ENCODE assay signal across 15 cellular contexts in genomic region chr15:74227968-74228722, GRCh38. TPM values are rescaled to one million over a fixed set of nuclear protein-coding genes. Genes with fewer than 3 reads are reported as not detected.
DNase-seq lines count a peak whose midpoint lies in the region; ATAC-seq, FAIRE-seq and TF ChIP-seq lines count a peak whose summit lies in the region.
"Had no signal": no experiment of that assay in that cellular context is flagged by ENCODE, and none has a peak within 500 bp of the region (broad histone marks: within the 10 kb centered on the region; RNA-seq: fewer than 3 reads in every experiment).

No MANE protein-coding gene starts in this region.

- ATAC-seq in thoracic aorta (ENCODE audit: insufficient number of reproducible peaks, low FRiP score, low read depth), result no peak
- ATAC-seq: GM12878, PC-3 had no signal

- H3K4me1 ChIP-seq in thoracic aorta (ENCODE audit: control insufficient read depth in 1 of 2, low read depth in 2 of 2), result peaks cover 0 to 9% of the 10 kb centered on the region in 2 donors

- H3K9me3 ChIP-seq in thoracic aorta, result no peaks in the 10 kb centered on the region

- DNase-seq in NCI-H510A treated with DMSO at 0.1 percent for 48 hours (lab: John Stamatoyannopoulos, UW), result peak; percentile 55
- no peak for DNase-seq in NCI-H510A (lab: John Stamatoyannopoulos, UW)
- peak; percentile 42 for DNase-seq in RPMI8226
- no peak for DNase-seq in glutamatergic neuron
- no peak for DNase-seq in thoracic aorta (ENCODE audit: low spot score)
- no peak for DNase-seq in GM12891 (ENCODE audit: insufficient read length, low spot score)
- no peak for DNase-seq in NCI-H526 treated with DMSO at 0.1 percent for 48 hours (lab: John Stamatoyannopoulos, UW)
- DNase-seq in iPS-NIHi7 (ENCODE audit: extremely low spot score), result no peak
- DNase-seq: DMS53, kidney, MM.1S, PC-3 had no signal

- no peak for TF ChIP-seq POLR2A in GM12891 (IDR thresholded peaks at IDR 0.05; ENCODE audit: low read depth, low read length)

- peaks cover 27% of the 10 kb centered on the region for H3K9me3 Mint-ChIP-seq in glutamatergic neuron (ENCODE audit: unreplicated experiment)
- H3K9me3 Mint-ChIP-seq: central memory CD8-positive, alpha-beta T cell had no signal

- peaks cover 66% of the 10 kb centered on the region for H3K4me1 Mint-ChIP-seq in glutamatergic neuron (ENCODE audit: low read depth, unreplicated experiment)

- peaks cover 33% of the 10 kb centered on the region for H3K27me3 Mint-ChIP-seq in glutamatergic neuron (ENCODE audit: unreplicated experiment)

- no peak for FAIRE-seq in GM12891 (lab: Jason Lieb, UNC)
- FAIRE-seq: GM12878, kidney had no signal

- no peaks in the 10 kb centered on the region for H3K36me3 Mint-ChIP-seq in glutamatergic neuron (ENCODE audit: unreplicated experiment)

- no peak for TF ChIP-seq CTCF in glutamatergic neuron (IDR thresholded peaks at IDR 0.05; ENCODE audit: partially characterized antibody, unreplicated experiment)
- no peak for TF ChIP-seq CTCF in thoracic aorta (IDR thresholded peaks at IDR 0.05)

- no peak overlapping the region for H3K27ac ChIP-seq in thoracic aorta

- H3K36me3 ChIP-seq in thoracic aorta, result no peaks in the 10 kb centered on the region

- peak overlapping the region; percentile 61 for H3K4me3 Mint-ChIP-seq in glutamatergic neuron (ENCODE audit: unreplicated experiment)
- H3K4me3 Mint-ChIP-seq: central memory CD8-positive, alpha-beta T cell had no signal

- H3K27ac Mint-ChIP-seq in glutamatergic neuron (ENCODE audit: unreplicated experiment), result peak overlapping the region; percentile 77

- H3K4me3 ChIP-seq in thoracic aorta, result peak overlapping the region; percentile 10
- H3K4me3 ChIP-seq: GM12878 had no signal

- H3K27me3 ChIP-seq in thoracic aorta (replicated peaks; ENCODE audit: insufficient read depth), result no peaks in the 10 kb centered on the region

TF ChIP-seq in GM12891, 5 proteins besides CTCF, POLR2A, EP300 and RAD21:
- TF ChIP-seq POLR2AphosphoS5 (IDR thresholded peaks at IDR 0.05; ENCODE audit: low read depth, low read length) (no peak), SPI1 (IDR thresholded peaks at IDR 0.05; ENCODE audit: low read depth, low read length) (no peak), POU2F2 (IDR thresholded peaks at IDR 0.05; ENCODE audit: low read depth, low read length) (no peak), PAX5 (IDR thresholded peaks at IDR 0.05; ENCODE audit: insufficient read depth, low read length, severe bottlenecking) (no peak), TAF1 (IDR thresholded peaks at IDR 0.05; ENCODE audit: low read depth, low read length) (no peak)
TF ChIP-seq in GM12891: peak in this region for 0.

RNA-seq across cellular contexts. Expression of gene CCDC33, which starts 8.0 kb away (rescaled TPM):
- total RNA-seq in glutamatergic neuron (ENCODE audit: unreplicated experiment) (0.49 TPM), thoracic aorta (not detected)
- 0.36 TPM for polyA plus RNA-seq in GM12891 (2012; ENCODE audit: low read depth, missing spikeins)
- total RNA-seq: T-helper 2 cell treated with Interferon-gamma antibody and Interleukin-4, amounts not matched to agents 100 ng/mL and 5 ng/mL, for 36 hours had no signal

RNA-seq across cellular contexts. Expression of gene STRA6, which starts 25.6 kb away (rescaled TPM):
- total RNA-seq in glutamatergic neuron (ENCODE audit: unreplicated experiment) (8.4 TPM), thoracic aorta (under 1 TPM in 1 of 2 donors, not detected in 1; 0.28 TPM)
- 2.9 TPM for polyA plus RNA-seq in GM12891 (2012; ENCODE audit: low read depth, missing spikeins)
- total RNA-seq: T-helper 2 cell treated with Interferon-gamma antibody and Interleukin-4, amounts not matched to agents 100 ng/mL and 5 ng/mL, for 36 hours had no signal

RNA-seq across cellular contexts. Expression of gene ISLR, which starts 54.6 kb away (rescaled TPM):
- total RNA-seq in glutamatergic neuron (ENCODE audit: unreplicated experiment), result 1.2 TPM
- total RNA-seq in thoracic aorta, result 100 to 1,000 TPM in 1 of 2 donors, 10 to 100 TPM in 1; 76.8 to 323 TPM
- 0.99 TPM for polyA plus RNA-seq in GM12891 (2012; ENCODE audit: low read depth, missing spikeins)
- total RNA-seq: PC-3; T-helper 2 cell treated with Interferon-gamma antibody and Interleukin-4, amounts not matched to agents 100 ng/mL and 5 ng/mL, for 36 hours had no signal

Comparison
In these comparisons a context has a peak if more than half of its experiments do, and no peak if none do; other contexts are left out.
1. DNase-seq: peak in NCI-H510A treated with DMSO at 0.1 percent for 48 hours (single experiment) and RPMI8226 (single experiment); none in NCI-H510A (single experiment), glutamatergic neuron (single experiment), thoracic aorta (single experiment), GM12891 (single experiment), NCI-H526 treated with DMSO at 0.1 percent for 48 hours (single experiment) and iPS-NIHi7 (single experiment).
2. RNA of gene ISLR, which starts 54.6 kb away (total RNA-seq): 76.8 to 323 TPM in thoracic aorta; 1.2 TPM in glutamatergic neuron (single experiment); every median in the first group is over 10 times any median in the second.